8 cellular contexts compared by ENCODE assay signal in the genomic region with DNA sequence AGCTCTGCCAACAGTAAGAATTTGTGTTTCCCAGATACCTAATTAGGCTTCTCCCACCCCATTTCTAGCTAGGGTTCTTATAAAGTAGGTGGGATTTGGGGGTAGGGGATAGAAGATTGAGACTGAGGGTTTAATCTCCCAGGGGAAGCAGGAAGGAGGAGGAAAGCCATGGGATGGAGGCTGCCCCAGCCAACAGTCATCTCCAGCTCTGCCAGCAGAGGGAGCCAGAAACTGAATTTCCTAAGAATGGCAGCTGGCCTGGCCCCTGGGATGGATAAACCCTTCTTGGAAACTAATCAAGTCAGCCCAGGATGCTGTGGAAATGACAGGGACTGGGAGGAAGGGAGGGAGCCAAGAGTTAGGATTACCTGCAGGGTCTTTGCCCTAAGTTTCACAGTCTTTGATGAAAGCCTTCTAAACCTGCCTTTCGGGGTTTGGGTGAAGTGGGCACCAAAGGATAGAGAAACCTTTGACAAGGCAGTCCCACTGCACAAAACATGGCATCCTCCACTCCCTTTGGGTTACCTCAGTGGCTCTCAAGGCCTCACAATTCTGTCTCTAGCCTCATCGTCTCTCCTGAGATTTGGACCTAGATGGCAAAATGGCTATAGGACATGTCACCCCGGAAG. TPM values are rescaled to one million over a fixed set of nuclear protein-coding genes. Genes with fewer than 3 reads are reported as not detected.
A peak's percentile ranks its signal among the peaks of the same experiment; 100 is the strongest.
DNase-seq lines count a peak whose midpoint lies in the region.

No MANE protein-coding gene starts in this region.

- H3K27me3 Mint-ChIP-seq in activated naive CD4-positive, alpha-beta T cell treated with anti-CD3 and anti-CD28 coated beads for 36 hours (ENCODE audit: low read depth), result no peaks in the 10 kb centered on the region

- H3K9me3 Mint-ChIP-seq in activated naive CD4-positive, alpha-beta T cell treated with anti-CD3 and anti-CD28 coated beads for 36 hours, result no peaks in the 10 kb centered on the region

- DNase-seq in ELR (ENCODE audit: low read depth) (peak; percentile 68), HK-2 (ENCODE audit: unreplicated experiment) (peak; percentile 66), OCI-M1 (lab: John Stamatoyannopoulos, UW) (peak; percentile 68), germinal center (ENCODE audit: low spot score) (peak; percentile 36), putamen (ENCODE audit: low spot score) (peak; percentile 31), SIG-M5 treated with dmso at 0.1 percent for 504 hours (lab: John Stamatoyannopoulos, UW; ENCODE audit: unreplicated experiment) (no peak), middle frontal gyrus (ENCODE audit: extremely low spot score, low spot score) (no peak)
- DNase-seq in activated naive CD4-positive, alpha-beta T cell treated with anti-CD3 and anti-CD28 coated beads for 36 hours, result peak; percentile 58

- intact Hi-C loops in activated naive CD4-positive, alpha-beta T cell treated with anti-CD3 and anti-CD28 coated beads for 36 hours (cut with micrococcal nuclease), result loop anchor here (1.0 kb wide), 1 partner anchor 309 kb away; no protein-coding TSS in a partner anchor

- H3K36me3 Mint-ChIP-seq in activated naive CD4-positive, alpha-beta T cell treated with anti-CD3 and anti-CD28 coated beads for 36 hours (ENCODE audit: low read depth), result no peaks in the 10 kb centered on the region

- CTCF ChIA-PET in activated naive CD4-positive, alpha-beta T cell treated with anti-CD3 and anti-CD28 coated beads for 36 hours (lab: Charles Lee), result interaction anchor here (0.6 to 1.6 kb wide), 9 partner anchors 8 to 294 kb away, joined by 3 to 7 read pairs (median 3); a partner anchor contains a TSS

- peaks cover 2% of the 10 kb centered on the region for H3K4me1 Mint-ChIP-seq in activated naive CD4-positive, alpha-beta T cell treated with anti-CD3 and anti-CD28 coated beads for 36 hours (ENCODE audit: low read depth)

- H3K4me3 Mint-ChIP-seq in activated naive CD4-positive, alpha-beta T cell treated with anti-CD3 and anti-CD28 coated beads for 36 hours, result no peak overlapping the region

- H3K27ac Mint-ChIP-seq in activated naive CD4-positive, alpha-beta T cell treated with anti-CD3 and anti-CD28 coated beads for 36 hours, result no peak overlapping the region

RNA-seq across cellular contexts. Expression of a gene that starts 6.7 kb away (rescaled TPM):
- 1 to 10 TPM; 9.5 to 9.6 TPM for total RNA-seq in activated naive CD4-positive, alpha-beta T cell treated with anti-CD3 and anti-CD28 coated beads for 36 hours

RNA-seq across cellular contexts. Expression of a gene that starts 31.5 kb away (rescaled TPM):
- 1,000 to 10,000 TPM; 1,429 to 1,503 TPM for total RNA-seq in activated naive CD4-positive, alpha-beta T cell treated with anti-CD3 and anti-CD28 coated beads for 36 hours

Comparison
In these comparisons a context has a peak if more than half of its experiments do, and no peak if none do; other contexts are left out.
1. DNase-seq: peak in ELR (single experiment), HK-2 (single experiment), OCI-M1 (single experiment), activated naive CD4-positive, alpha-beta T cell treated with anti-CD3 and anti-CD28 coated beads for 36 hours (single experiment), germinal center (single experiment) and putamen (single experiment); none in SIG-M5 treated with dmso at 0.1 percent for 504 hours (single experiment) and middle frontal gyrus (single experiment).